ENCODE assay signal across 1 cellular context in genomic region chr5:53820802-53821171, GRCh38.
TF ChIP-seq lines count a peak whose summit lies in the region.

No MANE protein-coding gene starts in this region.

TF ChIP-seq in GM12878, 131 proteins besides CTCF, POLR2A, EP300 and RAD21 (continued from another document):
- TF ChIP-seq PBX3 (IDR thresholded peaks at IDR 0.05; ENCODE audit: insufficient replicate concordance, low read depth, low read length): no peak
- no peak for TF ChIP-seq ZNF24 (IDR thresholded peaks at IDR 0.05)
- peak; percentile 37 to 45; a peak in 2 of 4 replicates for TF ChIP-seq BHLHE40 (IDR thresholded peaks at IDR 0.05; ENCODE audit: borderline replicate concordance in 1 of 2, low read depth in 2 of 2, low read length in 1 of 2)
- no peak for TF ChIP-seq SMAD1 (IDR thresholded peaks at IDR 0.05; ENCODE audit: low read depth, partially characterized antibody)
- TF ChIP-seq PAX5 (IDR thresholded peaks at IDR 0.05; ENCODE audit: borderline replicate concordance, low read depth, low read length): peak; percentile 78; the same call in 1 of the 2 replicates
- TF ChIP-seq RUNX3 (IDR thresholded peaks at IDR 0.05; ENCODE audit: low read length): peak; percentile 38
- TF ChIP-seq CEBPZ (IDR thresholded peaks at IDR 0.05; ENCODE audit: low read depth, low read length): no peak
- no peak for TF ChIP-seq PML (IDR thresholded peaks at IDR 0.05; ENCODE audit: low read length)
- peak; percentile 44 for TF ChIP-seq SKIL (IDR thresholded peaks at IDR 0.05; ENCODE audit: low read depth, poor library complexity, severe bottlenecking)
- no peak for TF ChIP-seq MTA2 (IDR thresholded peaks at IDR 0.05; ENCODE audit: low read depth)
- no peak for TF ChIP-seq TCF3 (IDR thresholded peaks at IDR 0.05; ENCODE audit: borderline replicate concordance, insufficient read depth, low read depth, low read length)
- peak; percentile 52; the same call in 1 of the 2 replicates for TF ChIP-seq EED (IDR thresholded peaks at IDR 0.05; ENCODE audit: low read depth)
- TF ChIP-seq TCF7 (IDR thresholded peaks at IDR 0.05; ENCODE audit: borderline replicate concordance): no peak
- peak; percentile 50; the same call in 1 of the 2 replicates for TF ChIP-seq ATF2 (IDR thresholded peaks at IDR 0.05; ENCODE audit: low read length)
- TF ChIP-seq ELK1 (IDR thresholded peaks at IDR 0.05; ENCODE audit: low read depth, low read length): no peak
- no peak for TF ChIP-seq ETV6 (conservative IDR thresholded peaks at IDR 0.05 in 1 of 2, IDR thresholded peaks at IDR 0.05 in 1 of 2; ENCODE audit: borderline replicate concordance in 1 of 2, low read depth in 1 of 2)
- TF ChIP-seq ZBTB33 (IDR thresholded peaks at IDR 0.05): no peak
- TF ChIP-seq RELB (IDR thresholded peaks at IDR 0.05; ENCODE audit: low read depth): peak; percentile 40; the same call in 1 of the 2 replicates
- TF ChIP-seq TBL1XR1 (IDR thresholded peaks at IDR 0.05; ENCODE audit: low read depth, low read length): 0 out of 2 replicates have a peak, but pooled peaks have one; percentile 6
- TF ChIP-seq HDGF (IDR thresholded peaks at IDR 0.05): no peak
- TF ChIP-seq SMARCA5 (IDR thresholded peaks at IDR 0.05): no peak
